10 cellular contexts compared by ENCODE assay signal in the genomic region with DNA sequence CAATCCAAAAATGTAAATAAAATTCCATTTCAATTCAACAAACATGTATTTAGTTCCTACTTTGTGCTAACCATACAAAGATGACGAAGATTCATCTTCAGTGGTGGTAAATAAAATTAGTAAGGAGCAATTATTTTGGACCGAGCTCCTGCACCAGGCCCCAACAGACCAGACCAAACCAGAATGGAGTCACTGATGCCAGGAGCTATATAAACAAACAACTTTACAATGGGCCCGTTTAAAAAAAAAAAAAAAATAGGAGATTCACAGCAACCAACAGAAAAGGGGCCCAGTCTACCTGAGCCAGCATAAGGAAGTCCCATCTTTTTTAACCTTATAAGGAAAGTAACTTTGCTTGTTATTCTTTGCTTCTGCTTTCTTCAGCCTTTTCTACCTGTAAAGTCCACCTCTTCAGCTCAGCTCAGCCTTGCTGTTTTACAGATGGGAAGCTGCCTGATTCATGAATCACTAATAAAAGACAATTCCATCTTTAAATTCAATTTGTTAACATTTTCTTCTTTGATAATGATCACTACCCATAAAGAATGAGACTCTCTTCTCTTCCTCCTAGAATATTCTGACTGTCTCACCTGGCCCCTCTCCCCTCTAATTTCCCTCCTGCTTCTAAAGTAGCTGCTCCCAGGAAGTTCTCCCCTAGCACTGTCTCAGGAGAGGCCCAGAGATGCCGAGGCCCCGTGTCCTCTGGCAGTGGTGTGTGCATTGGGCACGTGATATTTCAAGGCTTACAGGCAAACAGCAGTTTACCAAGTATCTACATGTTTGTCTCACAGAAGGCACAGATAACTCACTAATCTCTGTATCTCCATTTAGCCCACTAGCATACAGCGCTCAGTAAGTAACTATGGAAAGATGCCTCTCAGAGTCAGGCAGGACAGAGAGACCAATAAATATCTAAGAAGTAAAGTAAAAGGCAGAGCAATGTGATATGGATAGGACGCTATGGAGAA. TPM values are rescaled to one million over a fixed set of nuclear protein-coding genes. Genes with fewer than 3 reads are reported as not detected.
DNase-seq lines count a peak whose midpoint lies in the region; ATAC-seq, FAIRE-seq and TF ChIP-seq lines count a peak whose summit lies in the region.
"Had no signal": no experiment of that assay in that cellular context is flagged by ENCODE, and none has a peak within 500 bp of the region (broad histone marks: within the 10 kb centered on the region; RNA-seq: fewer than 3 reads in every experiment).

No MANE protein-coding gene starts in this region.

- H2AFZ ChIP-seq in keratinocyte (ENCODE audit: control insufficient read depth, low read length): peak overlapping the region; percentile 89

- dilution Hi-C loops in keratinocyte (cut with MboI; ENCODE audit: extremely low pct_ligation_motif_present, low sequenced_read_pairs): no loop called here

- ATAC-seq in activated T-helper 17 cell treated with anti-CD3 and anti-CD28 coated beads, Interleukin-2, amount 50 U/mL, for 72 hours (replicated peaks): no peak
- no peak for ATAC-seq in HG03045 (IDR thresholded peaks at IDR 0.05; ENCODE audit: unreplicated experiment)
- no peak for ATAC-seq in GM19467 (IDR thresholded peaks at IDR 0.05; ENCODE audit: unreplicated experiment)

- peak overlapping the region; percentile 90 for H3K27ac ChIP-seq in keratinocyte (ENCODE audit: control insufficient read depth, insufficient read depth, low read length)
- H3K27ac ChIP-seq: upper lobe of right lung had no signal

- H3K27ac Mint-ChIP-seq in CD14-positive monocyte (peak overlapping the region; percentile 90 to 97 (median 95)), HFFc6 (peak overlapping the region; percentile 18)
- H3K27ac Mint-ChIP-seq in activated T-helper 17 cell treated with anti-CD3 and anti-CD28 coated beads, Interleukin-2, amount 50 U/mL, for 72 hours: peak overlapping the region; percentile 83

- peak; percentile 52 for FAIRE-seq in keratinocyte (lab: Jason Lieb, UNC)

- TF ChIP-seq CTCF in CD14-positive monocyte (IDR thresholded peaks at IDR 0.05) (no peak), HFFc6 (IDR thresholded peaks at IDR 0.05) (no peak), keratinocyte (optimal IDR thresholded peaks at IDR 0.05 in 1 of 3, IDR thresholded peaks at IDR 0.05 in 1 of 3, conservative IDR thresholded peaks at IDR 0.05 in 1 of 3; ENCODE audit: extremely low read depth in 1 of 3, insufficient read depth in 2 of 3, low read length in 3 of 3) (no peak)

- H3K36me3 ChIP-seq in keratinocyte (ENCODE audit: control insufficient read depth in 2 of 2, extremely low read depth in 1 of 2, insufficient read depth in 2 of 2, low read length in 2 of 2): no peaks in the 10 kb centered on the region
- H3K36me3 ChIP-seq: upper lobe of right lung had no signal

- H3K9me3 ChIP-seq in keratinocyte (ENCODE audit: control insufficient read depth, low read depth, low read length): no peaks in the 10 kb centered on the region
- H3K9me3 ChIP-seq: upper lobe of right lung had no signal

- H3K9ac ChIP-seq in keratinocyte (ENCODE audit: control insufficient read depth, extremely low read depth, insufficient read depth, low read length): peak overlapping the region; percentile 58

- H3K36me3 Mint-ChIP-seq in CD14-positive monocyte (peaks cover 10 to 20% of the 10 kb centered on the region in 2 donors), HFFc6 (ENCODE audit: low read depth) (no peaks in the 10 kb centered on the region)
- peaks cover 8% of the 10 kb centered on the region for H3K36me3 Mint-ChIP-seq in activated T-helper 17 cell treated with anti-CD3 and anti-CD28 coated beads, Interleukin-2, amount 50 U/mL, for 72 hours (ENCODE audit: low read depth)

- no peaks in the 10 kb centered on the region for H3K27me3 ChIP-seq in keratinocyte (ENCODE audit: control insufficient read depth, extremely low read depth, insufficient read depth, low read length)
- H3K27me3 ChIP-seq: upper lobe of right lung had no signal

- H3K9me1 ChIP-seq in keratinocyte (ENCODE audit: control insufficient read depth, extremely low read depth, insufficient read depth, low read length): no peaks in the 10 kb centered on the region

- H4K20me1 ChIP-seq in keratinocyte (ENCODE audit: control insufficient read depth, extremely low read depth, insufficient read depth, low read length): no peaks in the 10 kb centered on the region

- H3K9me3 Mint-ChIP-seq in CD14-positive monocyte: no peaks in the 10 kb centered on the region
- H3K9me3 Mint-ChIP-seq in HFFc6: no peaks in the 10 kb centered on the region
- H3K9me3 Mint-ChIP-seq in activated T-helper 17 cell treated with anti-CD3 and anti-CD28 coated beads, Interleukin-2, amount 50 U/mL, for 72 hours: no peaks in the 10 kb centered on the region

- DNase-seq in CD14-positive monocyte (ENCODE audit: low spot score): no peak
- DNase-seq in HFFc6: no peak
- DNase-seq in keratinocyte (ENCODE audit: low read depth, low spot score): no peak
- DNase-seq in amniotic stem cell (lab: John Stamatoyannopoulos, UW): no peak
- DNase-seq in ecto neural progenitor cell (ENCODE audit: low spot score): no peak
- DNase-seq: NCI-H82, upper lobe of right lung had no signal

- intact Hi-C loops in CD14-positive monocyte (cut with micrococcal nuclease): loop anchor here in 1 of 2 donors (10.0 kb wide), 1 partner anchor 1391 kb away; a partner anchor contains a TSS

- peaks cover 31% of the 10 kb centered on the region for H3K4me1 ChIP-seq in keratinocyte (ENCODE audit: control insufficient read depth, extremely low read depth, insufficient read depth, low read length)

- no peak overlapping the region for H3K4me3 ChIP-seq in keratinocyte (ENCODE audit: control insufficient read depth in 2 of 3, extremely low read depth in 1 of 3, insufficient read depth in 2 of 3, low read depth in 1 of 3, low read length in 3 of 3)
- H3K4me3 ChIP-seq: upper lobe of right lung had no signal

- peaks cover 41% of the 10 kb centered on the region for H3K79me2 ChIP-seq in keratinocyte (ENCODE audit: control insufficient read depth, insufficient read depth, low read length)

- H3K4me2 ChIP-seq in keratinocyte (ENCODE audit: control insufficient read depth, extremely low read depth, insufficient read depth, low read depth, low read length): peak overlapping the region; percentile 50

- H3K4me1 Mint-ChIP-seq in CD14-positive monocyte (peaks cover 82% of the 10 kb centered on the region), HFFc6 (ENCODE audit: low read depth) (peaks cover 37% of the 10 kb centered on the region)
- H3K4me1 Mint-ChIP-seq in activated T-helper 17 cell treated with anti-CD3 and anti-CD28 coated beads, Interleukin-2, amount 50 U/mL, for 72 hours: peaks cover 53% of the 10 kb centered on the region

- H3K4me3 Mint-ChIP-seq in CD14-positive monocyte (no peak overlapping the region), HFFc6 (no peak overlapping the region)
- peak overlapping the region; percentile 83 for H3K4me3 Mint-ChIP-seq in activated T-helper 17 cell treated with anti-CD3 and anti-CD28 coated beads, Interleukin-2, amount 50 U/mL, for 72 hours

- peaks cover 0 to 1% (median 1%) of the 10 kb centered on the region in 3 donors for H3K27me3 Mint-ChIP-seq in CD14-positive monocyte (ENCODE audit: low read depth in 3 of 3)
- H3K27me3 Mint-ChIP-seq in HFFc6 (ENCODE audit: insufficient read depth): no peaks in the 10 kb centered on the region; the same call in 1 of the 2 replicates
- H3K27me3 Mint-ChIP-seq in activated T-helper 17 cell treated with anti-CD3 and anti-CD28 coated beads, Interleukin-2, amount 50 U/mL, for 72 hours: no peaks in the 10 kb centered on the region

RNA-seq across cellular contexts. Expression of a gene that starts 8.4 kb away (rescaled TPM):
- polyA plus RNA-seq in CD14-positive monocyte (1 to 10 TPM; 6.8 to 8.1 TPM), keratinocyte (2.2 to 5.7 TPM (median 4.9 TPM) in 3 replicates)
- 1 to 10 TPM; 5.4 to 7.7 (median 6.1) TPM for total RNA-seq in HFFc6 (2021; fragmentation: NEBNext Ultra II Directional; extraction: Animal tissue kit (Norgen Biotek cat#: 25700))
- total RNA-seq in activated T-helper 17 cell treated with anti-CD3 and anti-CD28 coated beads, Interleukin-2, amount 50 U/mL, for 72 hours: 10 to 100 TPM; 15.7 to 18.3 TPM
- 0.72 TPM for polyA plus RNA-seq in keratinocyte (2011; ENCODE audit: low read depth)
- polyA plus RNA-seq in keratinocyte (2011; cell fraction: cytosol; rRNA removed): 0.62 and 1.7 TPM in 2 replicates
- polyA plus RNA-seq in keratinocyte (2011; cell fraction: nucleus; rRNA removed): 6.8 and 8.3 TPM in 2 replicates
- 1.1 and 4.1 TPM in 2 replicates for polyA plus RNA-seq in keratinocyte (2012; ENCODE audit: low replicate concordance)
- 3.4 to 12.9 TPM (median 6.6 TPM) in 3 replicates for polyA minus RNA-seq in keratinocyte
- polyA minus RNA-seq in keratinocyte (2011; cell fraction: cytosol; rRNA and poly(A)+ RNA removed): 2.9 TPM
- 4.2 and 8.5 TPM in 2 replicates for polyA minus RNA-seq in keratinocyte (2011; cell fraction: nucleus; rRNA and poly(A)+ RNA removed)

Comparison
In these comparisons a context has a peak if more than half of its experiments do, and no peak if none do; other contexts are left out.
1. H3K27ac Mint-ChIP-seq: peak in every context shown above with its lines; median percentile 95 in CD14-positive monocyte; 83 in activated T-helper 17 cell treated with anti-CD3 and anti-CD28 coated beads, Interleukin-2, amount 50 U/mL, for 72 hours; 18 in HFFc6.